8 cellular contexts compared by ENCODE assay signal in genomic region chr10:89251417-89252224, GRCh38.
DNase-seq lines count a peak whose midpoint lies in the region; ATAC-seq lines count a peak whose summit lies in the region.

LIPA (minus strand) TSS chr10:89251775; CDS start chr10:89247648, 4,127 bp downstream.

- H3K4me1 Mint-ChIP-seq in central memory CD8-positive, alpha-beta T cell: peaks cover 20% of the 10 kb centered on the region

- ATAC-seq in GM19023 (IDR thresholded peaks at IDR 0.05; ENCODE audit: unreplicated experiment) (peak; percentile 96), HG03280 (IDR thresholded peaks at IDR 0.05; ENCODE audit: unreplicated experiment) (peak; percentile 92)
- peak; percentile 98 for ATAC-seq in central memory CD8-positive, alpha-beta T cell (replicated peaks; ENCODE audit: extremely low read depth, poor library complexity, severe bottlenecking)

- DNase-seq in AG08396 (ENCODE audit: low spot score): peak; percentile 99
- DNase-seq in NCI-H345 treated with DMSO at 0.1 percent for 48 hours (lab: John Stamatoyannopoulos, UW; ENCODE audit: unreplicated experiment): peak; percentile 92
- peak; percentile 76 to 93 (median 84) for DNase-seq in activated CD4-positive, CD25-positive, alpha-beta regulatory T cell (lab: John Stamatoyannopoulos, UW)
- peak; percentile 86 to 94 for DNase-seq in central memory CD8-positive, alpha-beta T cell (ENCODE audit: low spot score in 2 of 2)
- DNase-seq in inferior parietal cortex (ENCODE audit: extremely low spot score): peak; percentile 95
- DNase-seq in stimulated activated CD4-positive, alpha-beta T cell treated with anti-CD3 and anti-CD28 coated beads, Interleukin-12 subunit alpha, Interleukin-12 subunit beta, amount 100 ng/mL, for 24 hours (ENCODE audit: low read depth in 2 of 2): peak; percentile 89 to 91

- H3K36me3 Mint-ChIP-seq in central memory CD8-positive, alpha-beta T cell (ENCODE audit: insufficient read depth): peaks cover 10% of the 10 kb centered on the region

- H3K27ac Mint-ChIP-seq in central memory CD8-positive, alpha-beta T cell (ENCODE audit: low read depth): peak within 1 kb of the TSS; percentile 84

- peaks cover 14% of the 10 kb centered on the region for H3K27me3 Mint-ChIP-seq in central memory CD8-positive, alpha-beta T cell

- H3K9me3 Mint-ChIP-seq in central memory CD8-positive, alpha-beta T cell: no peaks in the 10 kb centered on the region

- H3K4me3 Mint-ChIP-seq in central memory CD8-positive, alpha-beta T cell: peak within 1 kb of the TSS; percentile 90

Comparison
In these comparisons a context has a peak if more than half of its experiments do, and no peak if none do; other contexts are left out.
1. Peak in every context shown above with its lines: DNase-seq and ATAC-seq.